8 cellular contexts compared by ENCODE assay signal in genomic region chr20:17611540-17612286, GRCh38. TPM values are rescaled to one million over a fixed set of nuclear protein-coding genes. Genes with fewer than 3 reads are reported as not detected.
DNase-seq lines count a peak whose midpoint lies in the region; ATAC-seq and TF ChIP-seq lines count a peak whose summit lies in the region.

No MANE protein-coding gene starts in this region.

- no peaks in the 10 kb centered on the region for H3K9me3 ChIP-seq in CD4-positive, alpha-beta T cell (ENCODE audit: control insufficient read depth, low read length)

- H3K27ac ChIP-seq in CD4-positive, alpha-beta T cell (ENCODE audit: low read depth, low read length) = peak overlapping the region; percentile 83

- CTCF ChIA-PET in CD4-positive, alpha-beta T cell (lab: Charles Lee) = interaction anchor here (2.4 kb wide), 1 partner anchor 75 kb away, joined by 8 read pairs; no protein-coding TSS in a partner anchor

- DNase-seq in CD4-positive, alpha-beta T cell = no peak
- peak; percentile 74 for DNase-seq in M059J (ENCODE audit: low read depth)
- DNase-seq in endothelial cell (ENCODE audit: low spot score) = no peak
- DNase-seq in neural crest cell (ENCODE audit: low read depth, low spot score) = no peak
- DNase-seq in sciatic nerve (ENCODE audit: low spot score) = no peak

- H3K9me3 Mint-ChIP-seq in CD4-positive, alpha-beta T cell = no peaks in the 10 kb centered on the region
- H3K9me3 Mint-ChIP-seq in endothelial cell (ENCODE audit: unreplicated experiment) = no peaks in the 10 kb centered on the region
- no peaks in the 10 kb centered on the region for H3K9me3 Mint-ChIP-seq in neural crest cell

- ATAC-seq in CD4-positive, alpha-beta T cell (ENCODE audit: poor library complexity) = no peak
- ATAC-seq in GM19328 (IDR thresholded peaks at IDR 0.05; ENCODE audit: unreplicated experiment) (no peak), GM18517 (IDR thresholded peaks at IDR 0.05; ENCODE audit: unreplicated experiment) (no peak), sciatic nerve (no peak), GM19467 (IDR thresholded peaks at IDR 0.05; ENCODE audit: unreplicated experiment) (no peak)

- POLR2A ChIA-PET in CD4-positive, alpha-beta T cell (lab: Charles Lee) = interaction anchor here (1.2 to 2.5 kb wide), 2 partner anchors 41 to 42 kb away, joined by 6 to 42 read pairs; partner anchors contain the start of gene DSTN

- no peaks in the 10 kb centered on the region for H3K27me3 Mint-ChIP-seq in CD4-positive, alpha-beta T cell
- H3K27me3 Mint-ChIP-seq in endothelial cell (ENCODE audit: unreplicated experiment) = peaks cover 17% of the 10 kb centered on the region
- H3K27me3 Mint-ChIP-seq in neural crest cell (ENCODE audit: low read depth) = no peaks in the 10 kb centered on the region

- intact Hi-C loops in CD4-positive, alpha-beta T cell (cut with DNase I, micrococcal nuclease) = loop anchor here in 1 of 2 experiments (2.0 to 5.0 kb wide), 2 partner anchors 43 to 71 kb away; partner anchors contain the start of gene RRBP1
- intact Hi-C loops in sciatic nerve (cut with DNase I) = loop anchor here (10.0 kb wide), 1 partner anchor 77 kb away; the partner anchor contains the start of gene BFSP1

- TF ChIP-seq CTCF in CD4-positive, alpha-beta T cell (IDR thresholded peaks at IDR 0.05) = peak; percentile 35
- peak; percentile 60 for TF ChIP-seq CTCF in endothelial cell (IDR thresholded peaks at IDR 0.05; ENCODE audit: unreplicated experiment)
- TF ChIP-seq CTCF in neural crest cell (conservative IDR thresholded peaks at IDR 0.05) = peak; percentile 51

- H3K27ac Mint-ChIP-seq in CD4-positive, alpha-beta T cell = peak overlapping the region; percentile 88
- H3K27ac Mint-ChIP-seq in endothelial cell (ENCODE audit: unreplicated experiment) (no peak overlapping the region), neural crest cell (ENCODE audit: unreplicated experiment) (peak overlapping the region; percentile 27)

- H3K36me3 Mint-ChIP-seq in CD4-positive, alpha-beta T cell (ENCODE audit: low read depth) = peaks cover 26% of the 10 kb centered on the region
- H3K36me3 Mint-ChIP-seq in endothelial cell (ENCODE audit: low read depth, unreplicated experiment) (peaks cover 14% of the 10 kb centered on the region), neural crest cell (ENCODE audit: low read depth) (no peaks in the 10 kb centered on the region)

- H3K27me3 ChIP-seq in CD4-positive, alpha-beta T cell (ENCODE audit: control insufficient read depth, insufficient read depth, low read length) = no peaks in the 10 kb centered on the region

- peak overlapping the region; percentile 25 for H3K4me3 Mint-ChIP-seq in CD4-positive, alpha-beta T cell
- H3K4me3 Mint-ChIP-seq in endothelial cell (ENCODE audit: unreplicated experiment) (no peak overlapping the region), neural crest cell (no peak overlapping the region)

- H3K4me1 Mint-ChIP-seq in CD4-positive, alpha-beta T cell (ENCODE audit: low read depth) = peaks cover 44% of the 10 kb centered on the region
- H3K4me1 Mint-ChIP-seq in endothelial cell (ENCODE audit: unreplicated experiment) = peaks cover 3% of the 10 kb centered on the region
- peaks cover 4% of the 10 kb centered on the region for H3K4me1 Mint-ChIP-seq in neural crest cell

RNA-seq across cellular contexts. Expression of gene DSTN, which starts 41.8 kb away (rescaled TPM):
- 10 to 100 TPM; 36.0 to 38.9 TPM for total RNA-seq in CD4-positive, alpha-beta T cell
- 452 and 584 TPM in 2 replicates for total RNA-seq in M059J (2014; rRNA removed; shearing (Covaris generic))
- total RNA-seq in endothelial cell (ENCODE audit: unreplicated experiment) = 142 TPM
- total RNA-seq in neural crest cell = 91.9 and 98.7 TPM in 2 replicates
- 268 TPM for total RNA-seq in sciatic nerve
